Comparison of ENCODE assay signal across 9 cellular contexts in the genomic region with DNA sequence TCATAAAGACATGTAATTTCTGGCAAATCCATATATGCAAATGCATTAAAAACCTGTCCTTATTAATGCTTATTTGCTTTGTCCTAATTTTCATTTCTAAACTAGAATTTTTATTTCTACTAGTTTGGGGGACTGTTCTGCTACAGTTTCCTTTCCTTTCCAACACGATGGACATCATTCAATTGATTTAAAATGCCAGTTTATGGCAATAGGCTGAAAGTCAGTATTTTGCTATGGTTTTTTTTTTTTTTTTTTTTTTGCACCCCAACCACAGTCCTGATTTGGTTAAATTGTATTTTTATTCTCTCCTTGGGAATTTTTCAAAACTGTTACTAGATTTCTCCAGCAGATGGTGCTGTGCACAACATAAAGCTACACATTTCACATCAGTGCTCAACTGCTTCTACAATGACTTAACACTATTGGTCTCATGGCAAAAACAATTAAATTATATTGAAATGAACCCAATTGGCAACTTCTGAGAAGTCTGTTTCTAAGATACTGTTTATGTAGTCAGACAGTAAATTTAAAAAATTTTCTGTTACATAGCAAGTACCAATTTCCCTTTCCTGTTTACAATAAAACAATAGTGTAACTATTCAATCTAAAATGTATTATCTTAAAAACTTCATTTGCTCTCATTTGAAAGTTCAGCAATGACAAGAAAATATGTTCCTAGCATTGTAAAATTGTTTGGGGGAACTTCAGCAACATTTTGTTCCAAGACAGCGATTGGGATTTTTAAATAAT.
DNase-seq lines count a peak whose midpoint lies in the region; ATAC-seq and TF ChIP-seq lines count a peak whose summit lies in the region.
"Had no signal": no experiment of that assay in that cellular context is flagged by ENCODE, and none has a peak within 500 bp of the region (broad histone marks: within the 10 kb centered on the region; RNA-seq: fewer than 3 reads in every experiment).

No MANE protein-coding gene starts in this region.

- in situ Hi-C loops in T47D (cut with HindIII; ENCODE audit: low pct_unique_long_range_greater_than_20kb, low sequenced_read_pairs) = no loop called here

- no peak overlapping the region for H3K23ac ChIP-seq in H9 (ENCODE audit: insufficient read length, low read depth, low read length)

- no peaks in the 10 kb centered on the region for H3K9me3 ChIP-seq in H9 (ENCODE audit: control insufficient read depth, low read depth, low read length)
- H3K9me3 ChIP-seq in thoracic aorta = no peaks in the 10 kb centered on the region
- H3K9me3 ChIP-seq: neutrophil had no signal

- no peak overlapping the region for H2AK5ac ChIP-seq in H9 (ENCODE audit: insufficient read length, low read length)

- H3K23me2 ChIP-seq in H9 (ENCODE audit: insufficient read length, low read depth, low read length, poor library complexity, severe bottlenecking) = no peaks in the 10 kb centered on the region

- no peak overlapping the region for H3K4me3 Mint-ChIP-seq in H9
- H3K4me3 Mint-ChIP-seq in stimulated activated naive CD8-positive, alpha-beta T cell treated with anti-CD3 and anti-CD28 coated beads, Interleukin-15, amount 100 ng/mL, for 72 hours = no peak overlapping the region

- H3K79me1 ChIP-seq in H9 (ENCODE audit: insufficient read depth, low read depth, low read length, poor library complexity, severe bottlenecking) = no peaks in the 10 kb centered on the region

- no peaks in the 10 kb centered on the region for H4K20me1 ChIP-seq in H9 (ENCODE audit: control insufficient read depth, insufficient read depth, insufficient read length)

- ATAC-seq in thoracic aorta (ENCODE audit: insufficient number of reproducible peaks, low FRiP score, low read depth) = peak; percentile 59
- ATAC-seq in stimulated activated naive CD8-positive, alpha-beta T cell treated with anti-CD3 and anti-CD28 coated beads, Interleukin-15, amount 100 ng/mL, for 72 hours = no peak

- H2BK5ac ChIP-seq in H9 (ENCODE audit: insufficient read length, low read length) = no peak overlapping the region

- H3K79me2 ChIP-seq in H9 (ENCODE audit: insufficient read depth, low read length) = no peaks in the 10 kb centered on the region

- H3K9me3 Mint-ChIP-seq in H9 = no peaks in the 10 kb centered on the region
- H3K9me3 Mint-ChIP-seq in stimulated activated naive CD8-positive, alpha-beta T cell treated with anti-CD3 and anti-CD28 coated beads, Interleukin-15, amount 100 ng/mL, for 72 hours = no peaks in the 10 kb centered on the region

- no peak overlapping the region for H4K8ac ChIP-seq in H9 (replicated peaks; ENCODE audit: insufficient read length, low read depth, low read length)

- no peak overlapping the region for H3K4me3 ChIP-seq in thoracic aorta
- H3K4me3 ChIP-seq in coronary artery = no peak overlapping the region

- H3K4me1 ChIP-seq in H9 (ENCODE audit: insufficient read depth, low read length) (peaks cover 3% of the 10 kb centered on the region; the same call in 1 of the 2 replicates), thoracic aorta (ENCODE audit: control insufficient read depth in 1 of 2, low read depth in 2 of 2) (peaks cover 7 to 9% of the 10 kb centered on the region in 2 donors)

- no peak overlapping the region for H3K14ac ChIP-seq in H9 (ENCODE audit: insufficient read depth, low read length)

- H2BK15ac ChIP-seq in H9 (ENCODE audit: low read depth, low read length) = no peak overlapping the region

- no peak overlapping the region for H3T11ph ChIP-seq in H9 (ENCODE audit: low read length)

- no peak overlapping the region for H3K4me2 ChIP-seq in H9 (ENCODE audit: insufficient read depth, insufficient read length, low read length)

- H3K27me3 Mint-ChIP-seq in H9 (ENCODE audit: low read depth) = no peaks in the 10 kb centered on the region
- H3K27me3 Mint-ChIP-seq in stimulated activated naive CD8-positive, alpha-beta T cell treated with anti-CD3 and anti-CD28 coated beads, Interleukin-15, amount 100 ng/mL, for 72 hours = no peaks in the 10 kb centered on the region

- WGBS in H9 (ENCODE audit: extremely low coverage, insufficient read length, low lambda C conversion rate) = no CpG with 5 or more reads among the region's 2 CpGs

- H3K27me3 ChIP-seq in H9 (ENCODE audit: insufficient read depth, low read length) = no peaks in the 10 kb centered on the region
- H3K27me3 ChIP-seq in thoracic aorta (replicated peaks; ENCODE audit: insufficient read depth) = no peaks in the 10 kb centered on the region
- H3K27me3 ChIP-seq: neutrophil had no signal

- peaks cover 0 to 20% (median 19%) of the 10 kb centered on the region in 3 experiments; a peak in 4 of 7 replicates for H3K36me3 Mint-ChIP-seq in H9 (ENCODE audit: insufficient read depth in 1 of 3, low read depth in 3 of 3)

- H2BK12ac ChIP-seq in H9 (ENCODE audit: insufficient read length, low read depth, low read length) = no peak overlapping the region

- H3K36me3 ChIP-seq in thoracic aorta = no peaks in the 10 kb centered on the region
- H3K36me3 ChIP-seq: neutrophil had no signal

- H2BK20ac ChIP-seq in H9 (ENCODE audit: low read depth, low read length, poor library complexity, severe bottlenecking) = no peak overlapping the region

- H3K18ac ChIP-seq in H9 (ENCODE audit: insufficient read length, low read depth, low read length) = no peak overlapping the region

- H4K5ac ChIP-seq in H9 (ENCODE audit: insufficient read length, low read depth, low read length) = no peak overlapping the region

- no peak overlapping the region for H3K27ac Mint-ChIP-seq in H9
- H3K27ac Mint-ChIP-seq in stimulated activated naive CD8-positive, alpha-beta T cell treated with anti-CD3 and anti-CD28 coated beads, Interleukin-15, amount 100 ng/mL, for 72 hours = no peak overlapping the region

- peaks cover 12 to 14% of the 10 kb centered on the region in 2 experiments for H3K4me1 Mint-ChIP-seq in H9
- H3K4me1 Mint-ChIP-seq in stimulated activated naive CD8-positive, alpha-beta T cell treated with anti-CD3 and anti-CD28 coated beads, Interleukin-15, amount 100 ng/mL, for 72 hours = no peaks in the 10 kb centered on the region

- H4K91ac ChIP-seq in H9 (ENCODE audit: insufficient read length, low read depth, low read length) = no peak overlapping the region

- TF ChIP-seq CTCF in H9 (conservative IDR thresholded peaks at IDR 0.05) = peak; percentile 70
- peak; percentile 52 for TF ChIP-seq CTCF in thoracic aorta (IDR thresholded peaks at IDR 0.05)
- no peak for TF ChIP-seq CTCF in coronary artery (IDR thresholded peaks at IDR 0.05)

- H3K4ac ChIP-seq in H9 (ENCODE audit: low read depth, low read length) = no peak overlapping the region

- no peak overlapping the region for H3K9ac ChIP-seq in H9 (ENCODE audit: extremely low read depth, insufficient read length, low read length)

- H3K27ac ChIP-seq in H9 (ENCODE audit: insufficient read length, low read depth, low read length) (no peak overlapping the region), thoracic aorta (no peak overlapping the region), coronary artery (no peak overlapping the region)
- H3K27ac ChIP-seq: neutrophil had no signal

- no peak overlapping the region for H2BK120ac ChIP-seq in H9 (ENCODE audit: low read depth, low read length, poor library complexity, severe bottlenecking)

- DNase-seq in DMS53 (lab: John Stamatoyannopoulos, UW) = peak; percentile 83
- DNase-seq in H9 = no peak
- peak; percentile 19 for DNase-seq in NCI-H446 treated with DMSO at 0.1 percent for 48 hours (lab: John Stamatoyannopoulos, UW)
- peak; percentile 19 to 78 for DNase-seq in T47D (ENCODE audit: low read depth in 1 of 2, low spot score in 1 of 2)
- peak; percentile 82 for DNase-seq in inferior parietal cortex (ENCODE audit: extremely low spot score)
- DNase-seq in thoracic aorta (ENCODE audit: low spot score) = no peak
- DNase-seq in coronary artery (ENCODE audit: low spot score) = no peak
- DNase-seq in stimulated activated naive CD8-positive, alpha-beta T cell treated with anti-CD3 and anti-CD28 coated beads, Interleukin-15, amount 100 ng/mL, for 72 hours = no peak

- no peak overlapping the region for H2AFZ ChIP-seq in H9 (ENCODE audit: low read length)

- no peak overlapping the region for H3K56ac ChIP-seq in H9 (ENCODE audit: insufficient read length, low read depth, low read length)

Comparison
In these comparisons a context has a peak if more than half of its experiments do, and no peak if none do; other contexts are left out.
1. DNase-seq: peak in DMS53 (single experiment), NCI-H446 treated with DMSO at 0.1 percent for 48 hours (single experiment), T47D (2 of 2) and inferior parietal cortex (single experiment); none in H9 (single experiment), thoracic aorta (single experiment), coronary artery (single experiment) and stimulated activated naive CD8-positive, alpha-beta T cell treated with anti-CD3 and anti-CD28 coated beads, Interleukin-15, amount 100 ng/mL, for 72 hours (0 of 2).